In genomic region chr22:46571642-46572250, GRCh38 we compare ENCODE assay signal across 2 cellular contexts.
TF ChIP-seq lines count a peak whose summit lies in the region.

No MANE protein-coding gene starts in this region.

TF ChIP-seq in HCT116, 20 proteins besides CTCF, POLR2A, EP300 and RAD21:
- TF ChIP-seq ATF3 (IDR thresholded peaks at IDR 0.05) (no peak), POLR2AphosphoS5 (IDR thresholded peaks at IDR 0.05; ENCODE audit: low read depth, low read length) (no peak), CBX3 (IDR thresholded peaks at IDR 0.05; ENCODE audit: low read depth) (peak; percentile 72; the same call in 1 of the 2 replicates), ELF1 (IDR thresholded peaks at IDR 0.05; ENCODE audit: borderline replicate concordance, low read depth) (no peak)

TF ChIP-seq in K562, 482 proteins besides CTCF, POLR2A, EP300 and RAD21:
- no peak for TF ChIP-seq CHCHD3 (CRISPR knock-in tag; IDR thresholded peaks at IDR 0.05)
- peak; percentile 56; the same call in 1 of the 2 replicates for TF ChIP-seq CBX5 (IDR thresholded peaks at IDR 0.05; ENCODE audit: borderline replicate concordance, low read depth)
- TF ChIP-seq TRIM28 (IDR thresholded peaks at IDR 0.05), result peak; percentile 91
- TF ChIP-seq, protein P1, sequence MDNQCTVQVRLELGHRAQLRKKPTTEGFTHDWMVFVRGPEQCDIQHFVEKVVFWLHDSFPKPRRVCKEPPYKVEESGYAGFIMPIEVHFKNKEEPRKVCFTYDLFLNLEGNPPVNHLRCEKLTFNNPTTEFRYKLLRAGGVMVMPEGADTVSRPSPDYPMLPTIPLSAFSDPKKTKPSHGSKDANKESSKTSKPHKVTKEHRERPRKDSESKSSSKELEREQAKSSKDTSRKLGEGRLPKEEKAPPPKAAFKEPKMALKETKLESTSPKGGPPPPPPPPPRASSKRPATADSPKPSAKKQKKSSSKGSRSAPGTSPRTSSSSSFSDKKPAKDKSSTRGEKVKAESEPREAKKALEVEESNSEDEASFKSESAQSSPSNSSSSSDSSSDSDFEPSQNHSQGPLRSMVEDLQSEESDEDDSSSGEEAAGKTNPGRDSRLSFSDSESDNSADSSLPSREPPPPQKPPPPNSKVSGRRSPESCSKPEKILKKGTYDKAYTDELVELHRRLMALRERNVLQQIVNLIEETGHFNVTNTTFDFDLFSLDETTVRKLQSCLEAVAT (IDR thresholded peaks at IDR 0.05), result no peak
- TF ChIP-seq RHOXF2B (CRISPR knock-in tag; conservative IDR thresholded peaks at IDR 0.05), result no peak
- no peak for TF ChIP-seq VEZF1 (CRISPR knock-in tag; IDR thresholded peaks at IDR 0.05)
- TF ChIP-seq SPI1 (IDR thresholded peaks at IDR 0.05; ENCODE audit: borderline replicate concordance, low read depth, low read length), result no peak
- 0 out of 2 replicates have a peak, but pooled peaks have one; percentile 44 for TF ChIP-seq ZNF561 (CRISPR knock-in tag; conservative IDR thresholded peaks at IDR 0.05)
- TF ChIP-seq ZNF57 (CRISPR knock-in tag; IDR thresholded peaks at IDR 0.05), result no peak
- no peak for TF ChIP-seq HNRNPL (IDR thresholded peaks at IDR 0.05; ENCODE audit: low read depth, low read length)
- TF ChIP-seq CBX3 (IDR thresholded peaks at IDR 0.05; ENCODE audit: borderline replicate concordance in 1 of 2, low read length in 2 of 2), result peak in 1 of 2 experiments; percentile 84; a peak in 2 of 3 replicates
- TF ChIP-seq, protein P2, sequence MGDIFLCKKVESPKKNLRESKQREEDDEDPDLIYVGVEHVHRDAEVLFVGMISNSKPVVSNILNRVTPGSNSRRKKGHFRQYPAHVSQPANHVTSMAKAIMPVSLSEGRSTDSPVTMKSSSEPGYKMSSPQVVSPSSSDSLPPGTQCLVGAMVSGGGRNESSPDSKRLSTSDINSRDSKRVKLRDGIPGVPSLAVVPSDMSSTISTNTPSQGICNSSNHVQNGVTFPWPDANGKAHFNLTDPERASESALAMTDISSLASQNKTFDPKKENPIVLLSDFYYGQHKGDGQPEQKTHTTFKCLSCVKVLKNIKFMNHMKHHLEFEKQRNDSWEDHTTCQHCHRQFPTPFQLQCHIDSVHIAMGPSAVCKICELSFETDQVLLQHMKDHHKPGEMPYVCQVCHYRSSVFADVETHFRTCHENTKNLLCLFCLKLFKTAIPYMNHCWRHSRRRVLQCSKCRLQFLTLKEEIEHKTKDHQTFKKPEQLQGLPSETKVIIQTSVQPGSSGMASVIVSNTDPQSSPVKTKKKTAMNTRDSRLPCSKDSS (IDR thresholded peaks at IDR 0.05; ENCODE audit: low read depth, partially characterized antibody), result peak; percentile 93
- TF ChIP-seq THRB (CRISPR knock-in tag; conservative IDR thresholded peaks at IDR 0.05), result no peak
